Comparison of ENCODE assay signal across 8 cellular contexts in the genomic region with DNA sequence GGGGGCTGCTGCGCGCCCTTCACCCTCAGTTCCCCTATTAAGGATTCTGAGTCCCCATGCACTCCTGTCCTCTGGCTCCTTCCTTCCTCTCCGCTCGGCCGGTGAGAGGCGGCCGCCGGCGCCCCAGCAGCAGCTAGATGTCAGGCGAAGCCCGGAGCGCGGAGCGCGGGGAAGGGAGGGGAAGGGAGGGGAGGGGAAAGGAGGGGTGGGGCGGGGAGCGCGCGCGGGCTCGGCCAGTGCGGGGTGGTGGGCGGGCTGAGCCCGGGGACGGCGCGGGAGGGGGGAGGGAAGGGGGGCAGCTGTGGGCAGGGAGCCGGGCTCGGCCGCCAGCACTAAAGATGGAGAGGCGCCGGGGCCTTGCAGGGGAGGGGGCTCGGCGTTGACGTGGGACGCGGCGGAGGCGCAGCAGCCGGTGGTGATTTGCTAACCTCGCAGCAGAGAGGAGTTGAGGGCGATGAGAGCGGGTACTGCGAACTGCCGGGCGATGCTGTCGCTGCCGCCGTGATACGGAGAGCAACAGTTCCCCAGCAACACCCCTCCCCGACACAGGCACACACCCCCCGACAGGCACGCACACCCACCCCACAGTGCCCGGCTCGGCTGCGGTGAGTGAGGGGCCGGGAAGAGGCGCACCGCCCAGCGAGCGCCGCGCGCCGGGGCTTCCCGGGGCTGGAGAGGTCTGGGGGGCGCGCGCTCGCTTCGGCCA. TPM values are rescaled to one million over a fixed set of nuclear protein-coding genes. Genes with fewer than 3 reads are reported as not detected.
DNase-seq lines count a peak whose midpoint lies in the region; ATAC-seq, FAIRE-seq and TF ChIP-seq lines count a peak whose summit lies in the region.

A gene with protein sequence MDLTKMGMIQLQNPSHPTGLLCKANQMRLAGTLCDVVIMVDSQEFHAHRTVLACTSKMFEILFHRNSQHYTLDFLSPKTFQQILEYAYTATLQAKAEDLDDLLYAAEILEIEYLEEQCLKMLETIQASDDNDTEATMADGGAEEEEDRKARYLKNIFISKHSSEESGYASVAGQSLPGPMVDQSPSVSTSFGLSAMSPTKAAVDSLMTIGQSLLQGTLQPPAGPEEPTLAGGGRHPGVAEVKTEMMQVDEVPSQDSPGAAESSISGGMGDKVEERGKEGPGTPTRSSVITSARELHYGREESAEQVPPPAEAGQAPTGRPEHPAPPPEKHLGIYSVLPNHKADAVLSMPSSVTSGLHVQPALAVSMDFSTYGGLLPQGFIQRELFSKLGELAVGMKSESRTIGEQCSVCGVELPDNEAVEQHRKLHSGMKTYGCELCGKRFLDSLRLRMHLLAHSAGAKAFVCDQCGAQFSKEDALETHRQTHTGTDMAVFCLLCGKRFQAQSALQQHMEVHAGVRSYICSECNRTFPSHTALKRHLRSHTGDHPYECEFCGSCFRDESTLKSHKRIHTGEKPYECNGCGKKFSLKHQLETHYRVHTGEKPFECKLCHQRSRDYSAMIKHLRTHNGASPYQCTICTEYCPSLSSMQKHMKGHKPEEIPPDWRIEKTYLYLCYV (plus strand): TSS at position 434 of the 706 bp plus-strand sequence. CDS start 3,590 bp downstream, outside the sequence.

- FAIRE-seq in GM12892 (lab: Jason Lieb, UNC), result no peak

- intact Hi-C loops in thyroid gland (cut with DNase I), result loop anchor here (5.0 kb wide), 2 partner anchors 123 to 203 kb away; no protein-coding TSS in a partner anchor

- no peaks in the 10 kb centered on the region for H3K4me1 ChIP-seq in HAP-1
- H3K4me1 ChIP-seq in thyroid gland, result peaks cover 34 to 55% of the 10 kb centered on the region in 2 donors

- peak within 1 kb of the TSS; percentile 84 to 90 (median 88) for H3K4me3 Mint-ChIP-seq in nephron

- TF ChIP-seq CTCF in fibroblast of villous mesenchyme (IDR thresholded peaks at IDR 0.05; ENCODE audit: insufficient read depth, low read depth, low read length), result peak; percentile 35
- TF ChIP-seq CTCF in nephron (IDR thresholded peaks at IDR 0.05; ENCODE audit: unreplicated experiment in 3 of 3), result no peak
- peak in 5 of 6 experiments; percentile 10 to 62 (median 31) for TF ChIP-seq CTCF in thyroid gland (IDR thresholded peaks at IDR 0.05)

- H3K27ac ChIP-seq in thyroid gland, result peak within 1 kb of the TSS; percentile 100

- TF ChIP-seq POLR2A in thyroid gland (IDR thresholded peaks at IDR 0.05) (peak; percentile 57 to 98), GM12892 (IDR thresholded peaks at IDR 0.05; ENCODE audit: low read depth, low read length) (no peak)

- H3K4me1 Mint-ChIP-seq in nephron, result no peaks in the 10 kb centered on the region

- H3K27ac Mint-ChIP-seq in nephron, result no peak within 1 kb of the TSS

- H3K4me3 ChIP-seq in HAP-1, result peak within 1 kb of the TSS; percentile 8; the same call in 1 of the 2 replicates
- H3K4me3 ChIP-seq in fibroblast of villous mesenchyme (ENCODE audit: low read depth, low read length), result peak within 1 kb of the TSS; percentile 96
- peak within 1 kb of the TSS; percentile 88 to 98 (median 94) for H3K4me3 ChIP-seq in thyroid gland (replicated peaks in 1 of 3)

- no peaks in the 10 kb centered on the region for H3K9me3 ChIP-seq in HAP-1
- no peaks in the 10 kb centered on the region for H3K9me3 ChIP-seq in thyroid gland

- 0 to 1% methylated on average over 22 to 26 of the region's 71 CpGs for WGBS in thyroid gland, 2 donors

- no peak for ATAC-seq in GM18907 (IDR thresholded peaks at IDR 0.05; ENCODE audit: unreplicated experiment)

- H3K27me3 ChIP-seq in HAP-1 (ENCODE audit: low read depth) (peaks cover 67% of the 10 kb centered on the region), thyroid gland (no peaks in the 10 kb centered on the region)

- no peaks in the 10 kb centered on the region for H3K9me3 Mint-ChIP-seq in nephron

- DNase-seq in HAP-1 (ENCODE audit: low spot score in 2 of 2) (peak in 1 of 2 experiments; percentile 31), NOMO-1 treated with dmso at 0.1 percent for 144 hours (lab: John Stamatoyannopoulos, UW; ENCODE audit: unreplicated experiment) (peak; percentile 66), fibroblast of villous mesenchyme (ENCODE audit: low read depth) (peak; percentile 92), thyroid gland (peak; percentile 90), GM12892 (ENCODE audit: insufficient read length) (no peak)
- DNase-seq in activated gamma-delta T cell treated with anti-CD3 and anti-CD28 coated beads, Interleukin-2, amount 50 U/mL, for 16 hours (ENCODE audit: low read depth), result peak; percentile 51

- H3K36me3 ChIP-seq in HAP-1 (replicated peaks), result no peaks in the 10 kb centered on the region
- peaks cover 14 to 34% of the 10 kb centered on the region in 2 donors for H3K36me3 ChIP-seq in thyroid gland

- peaks cover 3% of the 10 kb centered on the region for H3K36me3 Mint-ChIP-seq in nephron (ENCODE audit: low read depth)

- peaks cover 92% of the 10 kb centered on the region for H3K27me3 Mint-ChIP-seq in nephron (ENCODE audit: low read depth)

- in situ Hi-C loops in HAP-1 (cut with MboI; ENCODE audit: low sequenced_read_pairs), result no loop called here

RNA-seq across cellular contexts. Expression of the gene that starts here (rescaled TPM):
- total RNA-seq in fibroblast of villous mesenchyme, result 0.32 and 0.86 TPM in 2 replicates
- total RNA-seq in thyroid gland, result 100 to 1,000 TPM; 157 to 385 (median 177) TPM
- not detected for polyA plus RNA-seq in GM12892 (2012; ENCODE audit: missing spikeins)

Comparison
In these comparisons a context has a peak if more than half of its experiments do, and no peak if none do; other contexts are left out.
1. RNA of the gene that starts here (total RNA-seq): 157 to 385 TPM in thyroid gland; 0.32 to 0.86 TPM in fibroblast of villous mesenchyme; every median in the first group is over 10 times any median in the second.
2. Peak in DNase-seq and H3K4me3 ChIP-seq in fibroblast of villous mesenchyme; RNA of the gene not detected or under 1 TPM.
3. H3K4me3 ChIP-seq: peak in every context shown above with its lines; median percentile 96 in fibroblast of villous mesenchyme; 94 in thyroid gland; 8 in HAP-1.
4. CTCF ChIP-seq: peak in fibroblast of villous mesenchyme (single experiment) and thyroid gland (5 of 6); none in nephron (0 of 3).